In the genomic region with DNA sequence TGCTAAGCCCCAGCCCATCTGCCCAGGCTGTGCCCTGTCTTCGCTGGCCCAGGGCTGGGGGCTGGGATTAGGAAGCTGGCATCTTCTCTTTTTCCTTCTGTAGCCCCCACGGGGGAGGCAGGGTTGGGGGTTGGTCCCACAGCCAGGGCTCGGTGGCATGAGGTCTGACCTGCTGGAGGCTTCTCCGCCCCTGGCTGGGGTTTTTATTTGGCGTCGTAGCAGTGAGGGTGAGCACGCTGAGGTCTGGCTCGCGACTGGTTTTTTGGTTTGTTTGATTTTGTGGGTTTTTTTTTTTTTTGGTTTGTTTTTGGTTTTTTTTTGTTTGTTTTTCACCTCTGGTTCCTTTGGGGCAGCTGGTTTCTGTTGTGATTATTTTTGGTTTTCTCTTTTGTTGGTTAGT, we compare ENCODE assay signal across 20 cellular contexts. TPM values are rescaled to one million over a fixed set of nuclear protein-coding genes. Genes with fewer than 3 reads are reported as not detected.
DNase-seq lines count a peak whose midpoint lies in the region; ATAC-seq and TF ChIP-seq lines count a peak whose summit lies in the region.
"Had no signal": no experiment of that assay in that cellular context is flagged by ENCODE, and none has a peak within 500 bp of the region (broad histone marks: within the 10 kb centered on the region; RNA-seq: fewer than 3 reads in every experiment).

No MANE protein-coding gene starts in this region.

- CTCF ChIA-PET in CD8-positive, alpha-beta T cell (lab: Charles Lee): no interaction called here
- CTCF ChIA-PET in naive thymus-derived CD4-positive, alpha-beta T cell (lab: Charles Lee): interaction anchor here (0.6 kb wide), 1 partner anchor 41 kb away, joined by 6 read pairs; no protein-coding TSS in a partner anchor

- H2BK12ac ChIP-seq in mesenchymal stem cell (ENCODE audit: low read length in 2 of 2): no peak overlapping the region

- peaks cover 23% of the 10 kb centered on the region for H3K36me3 ChIP-seq in CD8-positive, alpha-beta T cell (ENCODE audit: insufficient read depth, low read length)
- H3K36me3 ChIP-seq in mesenchymal stem cell (ENCODE audit: control insufficient read depth in 1 of 2, insufficient read depth in 2 of 2, low read depth in 1 of 2, low read length in 2 of 2): peaks cover 26 to 32% of the 10 kb centered on the region in 2 experiments
- peaks cover 0 to 31% (median 14%) of the 10 kb centered on the region in 3 experiments for H3K36me3 ChIP-seq in naive thymus-derived CD4-positive, alpha-beta T cell (ENCODE audit: control insufficient read depth in 2 of 3, insufficient read depth in 3 of 3, low read length in 3 of 3)

- H3K27me3 ChIP-seq in CD8-positive, alpha-beta T cell (ENCODE audit: insufficient read depth, low read length): no peaks in the 10 kb centered on the region
- H3K27me3 ChIP-seq in mesenchymal stem cell (ENCODE audit: control insufficient read depth in 1 of 2, insufficient read depth in 1 of 2, low read length in 2 of 2): no peaks in the 10 kb centered on the region
- H3K27me3 ChIP-seq in naive thymus-derived CD4-positive, alpha-beta T cell (ENCODE audit: control insufficient read depth in 2 of 2, insufficient read depth in 2 of 2, low read length in 2 of 2): no peaks in the 10 kb centered on the region

- no peak overlapping the region for H2BK5ac ChIP-seq in mesenchymal stem cell (ENCODE audit: low read depth, low read length, poor library complexity, severe bottlenecking)

- H3K4me3 Mint-ChIP-seq in CD8-positive, alpha-beta T cell: no peak overlapping the region
- no peak overlapping the region for H3K4me3 Mint-ChIP-seq in memory B cell
- H3K4me3 Mint-ChIP-seq in naive thymus-derived CD4-positive, alpha-beta T cell: peak overlapping the region in 1 of 10 donors; percentile 58
- H3K4me3 Mint-ChIP-seq: type B pancreatic cell had no signal

- H3K27ac ChIP-seq in CD8-positive, alpha-beta T cell (ENCODE audit: low read depth, low read length): no peak overlapping the region
- no peak overlapping the region for H3K27ac ChIP-seq in mesenchymal stem cell (ENCODE audit: low read length, poor library complexity, severe bottlenecking)
- H3K27ac ChIP-seq in naive thymus-derived CD4-positive, alpha-beta T cell (ENCODE audit: low read depth, low read length): no peak overlapping the region
- H3K27ac ChIP-seq: heart right ventricle had no signal

- H3K14ac ChIP-seq in mesenchymal stem cell (ENCODE audit: low read length in 2 of 2): no peak overlapping the region

- H4K91ac ChIP-seq in mesenchymal stem cell (ENCODE audit: low read length): no peak overlapping the region

- H3K18ac ChIP-seq in mesenchymal stem cell (ENCODE audit: low read depth in 1 of 2, low read length in 2 of 2): no peak overlapping the region

- no peak overlapping the region for H2BK120ac ChIP-seq in mesenchymal stem cell (ENCODE audit: low read depth, low read length)

- no peak overlapping the region for H3K4me3 ChIP-seq in CD8-positive, alpha-beta T cell (ENCODE audit: low read depth, low read length)
- H3K4me3 ChIP-seq in foreskin fibroblast (ENCODE audit: low read depth in 1 of 2, low read length in 2 of 2) (no peak overlapping the region), mesenchymal stem cell (ENCODE audit: insufficient read depth in 1 of 2, low read depth in 1 of 2, low read length in 2 of 2) (no peak overlapping the region)
- H3K4me3 ChIP-seq in naive thymus-derived CD4-positive, alpha-beta T cell (ENCODE audit: low read length): no peak overlapping the region
- H3K4me3 ChIP-seq: heart right ventricle had no signal

- WGBS in mesenchymal stem cell: 82% methylated on average over 9 of the region's 9 CpGs

- intact Hi-C loops in CD8-positive, alpha-beta T cell (cut with DNase I, micrococcal nuclease): no loop called here
- intact Hi-C loops in naive thymus-derived CD4-positive, alpha-beta T cell (cut with micrococcal nuclease): loop anchor here in 1 of 2 donors (10.0 kb wide), 1 partner anchor 56 kb away; no protein-coding TSS in a partner anchor

- H3K27ac Mint-ChIP-seq in CD8-positive, alpha-beta T cell: peak overlapping the region; percentile 57
- peak overlapping the region; percentile 78 for H3K27ac Mint-ChIP-seq in memory B cell
- H3K27ac Mint-ChIP-seq in naive thymus-derived CD4-positive, alpha-beta T cell: peak overlapping the region in 4 of 9 donors; percentile 29 to 85 (median 63)
- H3K27ac Mint-ChIP-seq: type B pancreatic cell had no signal

- no peak overlapping the region for H4K8ac ChIP-seq in mesenchymal stem cell (ENCODE audit: low read length)

- ATAC-seq in CD8-positive, alpha-beta T cell: no peak
- peak; percentile 10 for ATAC-seq in memory B cell (ENCODE audit: low read depth)
- ATAC-seq in naive thymus-derived CD4-positive, alpha-beta T cell: no peak

- peaks cover 31% of the 10 kb centered on the region for H3K36me3 Mint-ChIP-seq in CD8-positive, alpha-beta T cell
- H3K36me3 Mint-ChIP-seq in memory B cell: peaks cover 23% of the 10 kb centered on the region
- peaks cover 10 to 25% (median 10%) of the 10 kb centered on the region in 5 donors for H3K36me3 Mint-ChIP-seq in naive thymus-derived CD4-positive, alpha-beta T cell
- H3K36me3 Mint-ChIP-seq: type B pancreatic cell had no signal

- no peak overlapping the region for H2AFZ ChIP-seq in mesenchymal stem cell (ENCODE audit: low read depth, low read length)

- no peak for TF ChIP-seq CTCF in CD8-positive, alpha-beta T cell (IDR thresholded peaks at IDR 0.05)
- no peak for TF ChIP-seq CTCF in foreskin fibroblast (IDR thresholded peaks at IDR 0.05; ENCODE audit: low read depth, low read length)

- H3K23ac ChIP-seq in mesenchymal stem cell (ENCODE audit: low read length in 2 of 2): no peak overlapping the region

- POLR2A ChIA-PET in CD8-positive, alpha-beta T cell (lab: Charles Lee): no interaction called here
- POLR2A ChIA-PET in naive thymus-derived CD4-positive, alpha-beta T cell (lab: Charles Lee): interaction anchor here (1.0 kb wide), 1 partner anchor 8 kb away, joined by 3 read pairs; no protein-coding TSS in a partner anchor

- no peaks in the 10 kb centered on the region for H3K27me3 Mint-ChIP-seq in CD8-positive, alpha-beta T cell (ENCODE audit: low read depth)
- H3K27me3 Mint-ChIP-seq in memory B cell: no peaks in the 10 kb centered on the region
- no peaks in the 10 kb centered on the region for H3K27me3 Mint-ChIP-seq in naive thymus-derived CD4-positive, alpha-beta T cell

- no peak overlapping the region for H2AK5ac ChIP-seq in mesenchymal stem cell (ENCODE audit: low read length, severe bottlenecking)

- no peaks in the 10 kb centered on the region for H3K9me3 ChIP-seq in CD8-positive, alpha-beta T cell (ENCODE audit: low read length)
- H3K9me3 ChIP-seq in mesenchymal stem cell (ENCODE audit: control insufficient read depth, low read length): no peaks in the 10 kb centered on the region
- H3K9me3 ChIP-seq in naive thymus-derived CD4-positive, alpha-beta T cell (ENCODE audit: control insufficient read depth in 2 of 3, low read length in 3 of 3): no peaks in the 10 kb centered on the region
- H3K9me3 ChIP-seq: heart right ventricle had no signal

- peaks cover 5% of the 10 kb centered on the region for H3K4me1 ChIP-seq in CD8-positive, alpha-beta T cell (ENCODE audit: insufficient read depth, low read length)
- H3K4me1 ChIP-seq in mesenchymal stem cell (ENCODE audit: control insufficient read depth, insufficient read depth, low read depth, low read length): peaks cover 27% of the 10 kb centered on the region
- no peaks in the 10 kb centered on the region for H3K4me1 ChIP-seq in naive thymus-derived CD4-positive, alpha-beta T cell (ENCODE audit: control insufficient read depth in 2 of 2, insufficient read depth in 2 of 2, low read length in 2 of 2)

- H3K79me1 ChIP-seq in mesenchymal stem cell (replicated peaks; ENCODE audit: low read length, poor library complexity, severe bottlenecking): peaks cover 2% of the 10 kb centered on the region

- no peak overlapping the region for H3K9ac ChIP-seq in mesenchymal stem cell (ENCODE audit: low read length)

- no peak overlapping the region for H3K4ac ChIP-seq in mesenchymal stem cell (ENCODE audit: low read depth in 1 of 2, low read length in 2 of 2)

- no peak overlapping the region for H3K4me2 ChIP-seq in mesenchymal stem cell (ENCODE audit: low read length, poor library complexity, severe bottlenecking)

- peak; percentile 31 for DNase-seq in NCI-H2171 treated with DMSO at 0.1 percent for 48 hours (lab: John Stamatoyannopoulos, UW)
- no peak for DNase-seq in NCI-H2171 (lab: John Stamatoyannopoulos, UW)
- DNase-seq in CD8-positive, alpha-beta T cell: no peak
- DNase-seq in RPMI8226: peak; percentile 16
- no peak for DNase-seq in memory B cell (ENCODE audit: low spot score in 2 of 2)
- no peak for DNase-seq in foreskin fibroblast
- no peak for DNase-seq in mesenchymal stem cell
- no peak for DNase-seq in naive thymus-derived CD4-positive, alpha-beta T cell
- DNase-seq: activated CD4-positive, CD25-positive, alpha-beta regulatory T cell; activated CD8-positive, alpha-beta memory T cell treated with anti-CD3 and anti-CD28 coated beads, Interleukin-2, amount 50 U/mL, for 48 hours; C1 segment of cervical spinal cord; DMS79 treated with DMSO at 0.1 percent for 48 hours; HCEC 1CT; heart right ventricle; NCI-H1417; NCI-H2227 treated with DMSO at 0.1 percent for 48 hours; Right ventricle myocardium superior had no signal

- H3K4me1 Mint-ChIP-seq in CD8-positive, alpha-beta T cell (ENCODE audit: low read depth): peaks cover 24% of the 10 kb centered on the region
- peaks cover 46% of the 10 kb centered on the region for H3K4me1 Mint-ChIP-seq in memory B cell
- peaks cover 12 to 41% (median 30%) of the 10 kb centered on the region in 7 donors for H3K4me1 Mint-ChIP-seq in naive thymus-derived CD4-positive, alpha-beta T cell

- H3K9me3 Mint-ChIP-seq in CD8-positive, alpha-beta T cell: no peaks in the 10 kb centered on the region
- no peaks in the 10 kb centered on the region for H3K9me3 Mint-ChIP-seq in memory B cell
- H3K9me3 Mint-ChIP-seq in naive thymus-derived CD4-positive, alpha-beta T cell: no peaks in the 10 kb centered on the region
- H3K9me3 Mint-ChIP-seq: type B pancreatic cell had no signal

- H2BK15ac ChIP-seq in mesenchymal stem cell (ENCODE audit: low read depth, poor library complexity, severe bottlenecking): no peak overlapping the region

RNA-seq across cellular contexts. Expression of gene ZNF574, which starts 14.7 kb away (rescaled TPM):
- 10 to 100 TPM; 25.0 to 26.2 TPM for total RNA-seq in CD8-positive, alpha-beta T cell
- polyA plus RNA-seq in mesenchymal stem cell (2013, experiment 1 of 2): 6.0 TPM
- 6.3 TPM for polyA plus RNA-seq in mesenchymal stem cell (2013, experiment 2 of 2)
- total RNA-seq in naive thymus-derived CD4-positive, alpha-beta T cell: 10 to 100 TPM; 17.6 to 26.7 (median 20.9) TPM
- polyA plus RNA-seq in naive thymus-derived CD4-positive, alpha-beta T cell: 10 to 100 TPM; 11.2 to 32.8 TPM

RNA-seq across cellular contexts. Expression of gene GRIK5, which starts 20.7 kb away (rescaled TPM):
- total RNA-seq in CD8-positive, alpha-beta T cell: under 1 TPM; 0.19 to 0.50 TPM
- 0.12 TPM for polyA plus RNA-seq in mesenchymal stem cell (2013, experiment 1 of 2)
- polyA plus RNA-seq in mesenchymal stem cell (2013, experiment 2 of 2): 0.07 TPM
- 1 to 10 TPM in 2 of 5 experiments, under 1 TPM in 3; 0.57 to 3.5 (median 0.86) TPM for total RNA-seq in naive thymus-derived CD4-positive, alpha-beta T cell
- under 1 TPM in 1 of 2 donors, not detected in 1; 0.09 TPM for polyA plus RNA-seq in naive thymus-derived CD4-positive, alpha-beta T cell
- total RNA-seq: lung microvascular endothelial cell had no signal

RNA-seq across cellular contexts. Expression of gene POU2F2, which starts 41.6 kb away (rescaled TPM):
- 10 to 100 TPM; 14.6 to 17.0 TPM for total RNA-seq in CD8-positive, alpha-beta T cell
- polyA plus RNA-seq in mesenchymal stem cell (2013, experiment 1 of 2): 10.3 TPM
- polyA plus RNA-seq in mesenchymal stem cell (2013, experiment 2 of 2): 9.3 TPM
- total RNA-seq in naive thymus-derived CD4-positive, alpha-beta T cell: 10 to 100 TPM; 31.5 to 91.3 (median 73.4) TPM
- polyA plus RNA-seq in naive thymus-derived CD4-positive, alpha-beta T cell: 1 to 10 TPM; 2.2 to 7.6 TPM
- total RNA-seq: A172 had no signal

Comparison
In these comparisons a context has a peak if more than half of its experiments do, and no peak if none do; other contexts are left out.
1. DNase-seq: peak in NCI-H2171 treated with DMSO at 0.1 percent for 48 hours (single experiment) and RPMI8226 (single experiment); none in NCI-H2171 (single experiment), CD8-positive, alpha-beta T cell (0 of 7), memory B cell (0 of 2), foreskin fibroblast (0 of 2), mesenchymal stem cell (single experiment) and naive thymus-derived CD4-positive, alpha-beta T cell (0 of 9).